Comparison of ENCODE assay signal across 1 cellular context in genomic region chr21:45367402-45368351, GRCh38.
TF ChIP-seq lines count a peak whose summit lies in the region.

No MANE protein-coding gene starts in this region.

TF ChIP-seq in HCT116, 20 proteins besides CTCF, POLR2A, EP300 and RAD21 (continued from another document):
- TF ChIP-seq YY1 (IDR thresholded peaks at IDR 0.05; ENCODE audit: extremely low read depth, insufficient replicate concordance, low read depth, low read length) (no peak), MAX (IDR thresholded peaks at IDR 0.05) (no peak), JUND (IDR thresholded peaks at IDR 0.05) (no peak)
TF ChIP-seq in HCT116: peak in this region for 0.
